In genomic region chr1:183339556-183340167, GRCh38 we compare ENCODE assay signal across 1 cellular context.
TF ChIP-seq lines count a peak whose summit lies in the region.

No MANE protein-coding gene starts in this region.

TF ChIP-seq in SK-N-SH treated with all-trans-retinoic acid at 6 μM for 48 hours, 23 proteins besides CTCF, POLR2A, EP300 and RAD21 (continued from another document):
- TF ChIP-seq CSRNP3 (CRISPR knock-in tag; IDR thresholded peaks at IDR 0.05) (no peak), ZNF8 (CRISPR knock-in tag; IDR thresholded peaks at IDR 0.05) (no peak), RARB (CRISPR knock-in tag; IDR thresholded peaks at IDR 0.05) (no peak), POU6F1 (CRISPR knock-in tag; IDR thresholded peaks at IDR 0.05; ENCODE audit: borderline replicate concordance, low read depth) (no peak)
